Comparison of ENCODE assay signal across 8 cellular contexts in genomic region chr6:10030942-10031537, GRCh38.
DNase-seq lines count a peak whose midpoint lies in the region; ATAC-seq and TF ChIP-seq lines count a peak whose summit lies in the region.

No MANE protein-coding gene starts in this region.

- no peak overlapping the region for H3K9ac ChIP-seq in fibroblast of lung (ENCODE audit: insufficient read depth, low read length)

- H3K4me1 ChIP-seq in heart right ventricle: no peaks in the 10 kb centered on the region
- H3K4me1 ChIP-seq in fibroblast of lung (ENCODE audit: control insufficient read depth, extremely low read depth, insufficient read depth, low read length): no peaks in the 10 kb centered on the region
- no peaks in the 10 kb centered on the region for H3K4me1 ChIP-seq in tibial artery

- DNase-seq in heart right ventricle (no peak), left ventricle myocardium superior (no peak), NCI-H69 (lab: John Stamatoyannopoulos, UW) (peak; percentile 73), fibroblast of lung (ENCODE audit: low read depth in 2 of 2) (no peak), tibial artery (no peak), OCI-M2 (lab: John Stamatoyannopoulos, UW; ENCODE audit: unreplicated experiment) (no peak), NCI-H2107 (lab: John Stamatoyannopoulos, UW) (no peak)
- DNase-seq in activated CD8-positive, alpha-beta memory T cell treated with anti-CD3 and anti-CD28 coated beads, Interleukin-2, amount 50 U/mL, for 48 hours: no peak

- no peaks in the 10 kb centered on the region for H4K20me1 ChIP-seq in fibroblast of lung (ENCODE audit: control insufficient read depth, extremely low read depth, insufficient read depth, low read length)

- H3K4me2 ChIP-seq in fibroblast of lung (ENCODE audit: extremely low read depth, insufficient read depth, low read length): no peak overlapping the region

- H3K36me3 ChIP-seq in heart right ventricle (no peaks in the 10 kb centered on the region), fibroblast of lung (ENCODE audit: control insufficient read depth, insufficient read depth, low read length) (no peaks in the 10 kb centered on the region), tibial artery (no peaks in the 10 kb centered on the region)

- WGBS in heart right ventricle, 2 donors: 78 to 79% methylated on average over 8 of the region's 8 CpGs

- ATAC-seq in heart right ventricle (no peak), left ventricle myocardium superior (no peak)

- H3K4me3 ChIP-seq in heart right ventricle (no peak overlapping the region), fibroblast of lung (replicated peaks in 1 of 4; ENCODE audit: control extremely low read depth in 1 of 4, insufficient read depth in 1 of 4, low read depth in 3 of 4, low read length in 4 of 4) (no peak overlapping the region), tibial artery (no peak overlapping the region)

- peaks cover 0 to 15% (median 6%) of the 10 kb centered on the region in 7 donors for H3K27me3 ChIP-seq in heart right ventricle
- no peaks in the 10 kb centered on the region for H3K27me3 ChIP-seq in fibroblast of lung (ENCODE audit: control insufficient read depth, insufficient read depth, low read length)
- H3K27me3 ChIP-seq in tibial artery: peaks cover 0 to 3% of the 10 kb centered on the region in 2 donors

- intact Hi-C loops in heart right ventricle (cut with DNase I): loop anchor here in 1 of 10 donors (10.0 kb wide), 1 partner anchor 404 kb away; no protein-coding TSS in a partner anchor
- intact Hi-C loops in left ventricle myocardium superior (cut with micrococcal nuclease): no loop called here
- intact Hi-C loops in tibial artery (cut with DNase I; ENCODE audit: low total_unique reads): loop anchor here (10.0 kb wide), 1 partner anchor 404 kb away; no protein-coding TSS in a partner anchor

- peak; percentile 11 to 55 (median 41) for TF ChIP-seq CTCF in heart right ventricle (IDR thresholded peaks at IDR 0.05)
- TF ChIP-seq CTCF in fibroblast of lung (conservative IDR thresholded peaks at IDR 0.05 in 1 of 2, IDR thresholded peaks at IDR 0.05 in 1 of 2; ENCODE audit: low read depth in 1 of 2, low read length in 2 of 2): peak; percentile 10 to 15
- TF ChIP-seq CTCF in tibial artery (IDR thresholded peaks at IDR 0.05): peak; percentile 21 to 30

- H3K9me3 ChIP-seq in heart right ventricle (no peaks in the 10 kb centered on the region), fibroblast of lung (ENCODE audit: control insufficient read depth, insufficient read depth, low read depth, low read length) (no peaks in the 10 kb centered on the region), tibial artery (no peaks in the 10 kb centered on the region)

- H3K27ac ChIP-seq in heart right ventricle: no peak overlapping the region
- no peak overlapping the region for H3K27ac ChIP-seq in fibroblast of lung (ENCODE audit: insufficient read depth, low read length)
- no peak overlapping the region for H3K27ac ChIP-seq in tibial artery

- H2AFZ ChIP-seq in fibroblast of lung (ENCODE audit: low read length): no peak overlapping the region

- H3K79me2 ChIP-seq in fibroblast of lung (ENCODE audit: control insufficient read depth, insufficient read depth, low read length): no peaks in the 10 kb centered on the region
